1 cellular context compared by ENCODE assay signal in the genomic region with DNA sequence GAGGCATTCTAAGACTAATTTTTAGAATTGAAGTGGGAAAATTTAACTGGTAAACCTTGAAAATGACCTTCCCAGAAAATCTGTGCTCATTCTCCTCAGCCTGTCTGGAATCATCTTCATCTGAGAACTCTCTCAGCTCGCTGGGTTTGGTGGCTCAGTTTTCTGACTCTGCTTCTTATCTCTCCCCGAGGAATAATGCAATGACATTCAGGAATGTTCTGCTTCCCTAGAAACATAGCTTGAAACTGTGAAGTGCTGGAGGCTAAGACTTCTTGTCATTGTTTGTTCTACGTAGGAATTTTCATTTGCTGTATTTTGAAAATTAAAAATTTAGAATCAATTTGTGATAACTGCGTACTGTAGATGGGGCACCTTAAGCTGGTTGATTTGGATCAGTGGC.
TF ChIP-seq lines count a peak whose summit lies in the region.

No MANE protein-coding gene starts in this region.

TF ChIP-seq in GM23338, 12 proteins besides CTCF, POLR2A, EP300 and RAD21 (continued from another document):
- TF ChIP-seq, protein P1, sequence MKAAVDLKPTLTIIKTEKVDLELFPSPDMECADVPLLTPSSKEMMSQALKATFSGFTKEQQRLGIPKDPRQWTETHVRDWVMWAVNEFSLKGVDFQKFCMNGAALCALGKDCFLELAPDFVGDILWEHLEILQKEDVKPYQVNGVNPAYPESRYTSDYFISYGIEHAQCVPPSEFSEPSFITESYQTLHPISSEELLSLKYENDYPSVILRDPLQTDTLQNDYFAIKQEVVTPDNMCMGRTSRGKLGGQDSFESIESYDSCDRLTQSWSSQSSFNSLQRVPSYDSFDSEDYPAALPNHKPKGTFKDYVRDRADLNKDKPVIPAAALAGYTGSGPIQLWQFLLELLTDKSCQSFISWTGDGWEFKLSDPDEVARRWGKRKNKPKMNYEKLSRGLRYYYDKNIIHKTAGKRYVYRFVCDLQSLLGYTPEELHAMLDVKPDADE (IDR thresholded peaks at IDR 0.05), result no peak
- TF ChIP-seq EZH2phosphoT487 (IDR thresholded peaks at IDR 0.05; ENCODE audit: unreplicated experiment) (no peak), EZH2 (IDR thresholded peaks at IDR 0.05; ENCODE audit: low read depth, unreplicated experiment) (no peak), POLR2AphosphoS5 (IDR thresholded peaks at IDR 0.05; ENCODE audit: low read depth) (no peak), ZNF114 (CRISPR knock-in tag; IDR thresholded peaks at IDR 0.05) (no peak), ZNF331 (CRISPR knock-in tag; IDR thresholded peaks at IDR 0.05; ENCODE audit: low read depth) (no peak), NANOG (IDR thresholded peaks at IDR 0.05; ENCODE audit: borderline replicate concordance) (no peak), STAT1 (IDR thresholded peaks at IDR 0.05; ENCODE audit: unreplicated experiment) (no peak), JUNB (IDR thresholded peaks at IDR 0.05; ENCODE audit: unreplicated experiment) (no peak), CREB1 (CRISPR knock-in tag; IDR thresholded peaks at IDR 0.05; ENCODE audit: low read depth) (no peak)
- TF ChIP-seq, protein P2, sequence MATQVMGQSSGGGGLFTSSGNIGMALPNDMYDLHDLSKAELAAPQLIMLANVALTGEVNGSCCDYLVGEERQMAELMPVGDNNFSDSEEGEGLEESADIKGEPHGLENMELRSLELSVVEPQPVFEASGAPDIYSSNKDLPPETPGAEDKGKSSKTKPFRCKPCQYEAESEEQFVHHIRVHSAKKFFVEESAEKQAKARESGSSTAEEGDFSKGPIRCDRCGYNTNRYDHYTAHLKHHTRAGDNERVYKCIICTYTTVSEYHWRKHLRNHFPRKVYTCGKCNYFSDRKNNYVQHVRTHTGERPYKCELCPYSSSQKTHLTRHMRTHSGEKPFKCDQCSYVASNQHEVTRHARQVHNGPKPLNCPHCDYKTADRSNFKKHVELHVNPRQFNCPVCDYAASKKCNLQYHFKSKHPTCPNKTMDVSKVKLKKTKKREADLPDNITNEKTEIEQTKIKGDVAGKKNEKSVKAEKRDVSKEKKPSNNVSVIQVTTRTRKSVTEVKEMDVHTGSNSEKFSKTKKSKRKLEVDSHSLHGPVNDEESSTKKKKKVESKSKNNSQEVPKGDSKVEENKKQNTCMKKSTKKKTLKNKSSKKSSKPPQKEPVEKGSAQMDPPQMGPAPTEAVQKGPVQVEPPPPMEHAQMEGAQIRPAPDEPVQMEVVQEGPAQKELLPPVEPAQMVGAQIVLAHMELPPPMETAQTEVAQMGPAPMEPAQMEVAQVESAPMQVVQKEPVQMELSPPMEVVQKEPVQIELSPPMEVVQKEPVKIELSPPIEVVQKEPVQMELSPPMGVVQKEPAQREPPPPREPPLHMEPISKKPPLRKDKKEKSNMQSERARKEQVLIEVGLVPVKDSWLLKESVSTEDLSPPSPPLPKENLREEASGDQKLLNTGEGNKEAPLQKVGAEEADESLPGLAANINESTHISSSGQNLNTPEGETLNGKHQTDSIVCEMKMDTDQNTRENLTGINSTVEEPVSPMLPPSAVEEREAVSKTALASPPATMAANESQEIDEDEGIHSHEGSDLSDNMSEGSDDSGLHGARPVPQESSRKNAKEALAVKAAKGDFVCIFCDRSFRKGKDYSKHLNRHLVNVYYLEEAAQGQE (IDR thresholded peaks at IDR 0.05; ENCODE audit: unreplicated experiment), result no peak
TF ChIP-seq in GM23338: peak in this region for 0.
